8 cellular contexts compared by ENCODE assay signal in genomic region chr12:79689477-79690155, GRCh38. TPM values are rescaled to one million over a fixed set of nuclear protein-coding genes. Genes with fewer than 3 reads are reported as not detected.
DNase-seq lines count a peak whose midpoint lies in the region; ATAC-seq and TF ChIP-seq lines count a peak whose summit lies in the region.

No MANE protein-coding gene starts in this region.

- ATAC-seq in GM19468 (IDR thresholded peaks at IDR 0.05; ENCODE audit: extremely low read depth, unreplicated experiment) (peak; percentile 4), HG03469 (IDR thresholded peaks at IDR 0.05; ENCODE audit: unreplicated experiment) (peak; percentile 11), T-helper 17 cell (peak; percentile 44)

- H3K27ac ChIP-seq in endodermal cell (ENCODE audit: low read depth, low read length) = peak overlapping the region; percentile 47

- DNase-seq in NCI-H2081 (lab: John Stamatoyannopoulos, UW) = peak; percentile 61 to 62
- DNase-seq in NCI-H2081 treated with DMSO at 0.1 percent for 48 hours (lab: John Stamatoyannopoulos, UW) = no peak
- DNase-seq in T-helper 17 cell = peak in 1 of 3 donors; percentile 13
- DNase-seq in endodermal cell = peak; percentile 87
- DNase-seq in mesothelial cell of epicardium (ENCODE audit: low spot score in 2 of 2, unreplicated experiment in 2 of 2) = peak; percentile 21 to 62
- peak; percentile 72 for DNase-seq in type B pancreatic cell (ENCODE audit: extremely low spot score, unreplicated experiment)

- no peak overlapping the region for H3K27ac Mint-ChIP-seq in T-helper 17 cell
- H3K27ac Mint-ChIP-seq in endodermal cell = peak overlapping the region; percentile 95
- peak overlapping the region; percentile 98 for H3K27ac Mint-ChIP-seq in mesothelial cell of epicardium
- H3K27ac Mint-ChIP-seq in type B pancreatic cell = peak overlapping the region; percentile 92

- TF ChIP-seq CTCF in endodermal cell (conservative IDR thresholded peaks at IDR 0.05) (no peak), mesothelial cell of epicardium (IDR thresholded peaks at IDR 0.05; ENCODE audit: unreplicated experiment) (no peak), type B pancreatic cell (conservative IDR thresholded peaks at IDR 0.05) (no peak)

- no peaks in the 10 kb centered on the region for H3K36me3 ChIP-seq in endodermal cell (ENCODE audit: control insufficient read depth, insufficient read depth, low read length)

- 0% methylated on average over 15 to 68 of the region's 68 CpGs for WGBS in endodermal cell (ENCODE audit: insufficient coverage in 1 of 2, insufficient read length in 1 of 2), 2 experiments

- H3K27me3 ChIP-seq in endodermal cell (ENCODE audit: control insufficient read depth, insufficient read depth, low read length, poor library complexity, severe bottlenecking) = no peaks in the 10 kb centered on the region

- H3K4me3 Mint-ChIP-seq in T-helper 17 cell (peak overlapping the region; percentile 86), endodermal cell (peak overlapping the region; percentile 69), mesothelial cell of epicardium (peak overlapping the region; percentile 90), type B pancreatic cell (peak overlapping the region; percentile 92)

- peaks cover 48% of the 10 kb centered on the region for H3K27me3 Mint-ChIP-seq in T-helper 17 cell
- H3K27me3 Mint-ChIP-seq in endodermal cell (ENCODE audit: insufficient read depth) = no peaks in the 10 kb centered on the region
- H3K27me3 Mint-ChIP-seq in mesothelial cell of epicardium (ENCODE audit: low read depth) = no peaks in the 10 kb centered on the region
- H3K27me3 Mint-ChIP-seq in type B pancreatic cell = peaks cover 12% of the 10 kb centered on the region

- H3K9me3 ChIP-seq in T-helper 17 cell (ENCODE audit: control insufficient read depth, low read length, poor library complexity, severe bottlenecking) = no peaks in the 10 kb centered on the region
- H3K9me3 ChIP-seq in endodermal cell (ENCODE audit: control insufficient read depth, low read length) = no peaks in the 10 kb centered on the region

- peaks cover 12% of the 10 kb centered on the region for H3K4me1 Mint-ChIP-seq in T-helper 17 cell
- H3K4me1 Mint-ChIP-seq in endodermal cell = peaks cover 44% of the 10 kb centered on the region
- peaks cover 58% of the 10 kb centered on the region for H3K4me1 Mint-ChIP-seq in mesothelial cell of epicardium
- H3K4me1 Mint-ChIP-seq in type B pancreatic cell (ENCODE audit: unreplicated experiment) = peaks cover 17% of the 10 kb centered on the region

- peak overlapping the region; percentile 81 for H3K4me3 ChIP-seq in endodermal cell (ENCODE audit: low read length)

- peaks cover 2% of the 10 kb centered on the region for H3K36me3 Mint-ChIP-seq in T-helper 17 cell (ENCODE audit: low read depth)
- peaks cover 2% of the 10 kb centered on the region for H3K36me3 Mint-ChIP-seq in endodermal cell (ENCODE audit: low read depth)
- no peaks in the 10 kb centered on the region for H3K36me3 Mint-ChIP-seq in mesothelial cell of epicardium
- H3K36me3 Mint-ChIP-seq in type B pancreatic cell = no peaks in the 10 kb centered on the region

- no peaks in the 10 kb centered on the region for H3K4me1 ChIP-seq in endodermal cell (ENCODE audit: control insufficient read depth, insufficient read depth, low read length)

- H3K9ac ChIP-seq in endodermal cell (ENCODE audit: extremely low read depth, low read length, poor library complexity, severe bottlenecking) = peak overlapping the region; percentile 35

- H3K9me3 Mint-ChIP-seq in endodermal cell (no peaks in the 10 kb centered on the region), mesothelial cell of epicardium (no peaks in the 10 kb centered on the region), type B pancreatic cell (no peaks in the 10 kb centered on the region)

RNA-seq across cellular contexts. Expression of gene PAWR, which starts 1.1 kb away (rescaled TPM):
- 1 to 10 TPM; 4.3 to 6.7 TPM for total RNA-seq in T-helper 17 cell
- total RNA-seq in endodermal cell = 100 to 1,000 TPM; 128 to 147 TPM
- polyA plus RNA-seq in endodermal cell (2013, experiment 1 of 2) = 37.8 TPM
- polyA plus RNA-seq in endodermal cell (2013, experiment 2 of 2) = 31.3 TPM
- 205 to 229 TPM (median 211 TPM) in 3 replicates for total RNA-seq in mesothelial cell of epicardium
- 72.8 and 107 TPM in 2 replicates for total RNA-seq in type B pancreatic cell (ENCODE audit: low replicate concordance)
